ENCODE assay signal across 21 cellular contexts in genomic region chr5:133324058-133324457, GRCh38.
"Had no signal": no experiment of that assay in that cellular context is flagged by ENCODE, and none has a peak within 500 bp of the region (broad histone marks: within the 10 kb centered on the region; RNA-seq: fewer than 3 reads in every experiment).

No MANE protein-coding gene starts in this region.

- H3K27ac Mint-ChIP-seq: activated naive CD8-positive, alpha-beta T cell treated with anti-CD3 and anti-CD28 coated beads for 36 hours; activated T-helper 2 cell treated with anti-CD3 and anti-CD28 coated beads, Interferon-gamma antibody, Interleukin-2, Interleukin-4, amounts not matched to agents 10 μg/mL and 5 μg/mL and 100 μg/mL, durations not matched to agents 14 hours and 24 hours and 36 hours; effector memory CD8-positive, alpha-beta T cell; mesothelial cell of epicardium; stimulated activated naive CD8-positive, alpha-beta T cell treated with anti-CD3 and anti-CD28 coated beads, Interleukin-15, Interleukin-2, amounts not matched to agents 100 ng/mL and 50 ng/mL, for 24 hours had no signal

- H3K27me3 ChIP-seq: thyroid gland had no signal

- DNase-seq: activated CD4-positive, alpha-beta T cell treated with anti-CD3 and anti-CD28 coated beads, Interleukin-2, amount 50 U/mL, for 4 hours; activated CD8-positive, alpha-beta memory T cell treated with anti-CD3 and anti-CD28 coated beads, Interleukin-2, amount 50 U/mL, for 48 hours; activated naive CD4-positive, alpha-beta T cell treated with Interleukin-2 at 50 U/mL for 16 hours; activated naive CD8-positive, alpha-beta T cell treated with anti-CD3 and anti-CD28 coated beads for 36 hours; activated T-cell treated with anti-CD3 and anti-CD28 coated beads, Interleukin-2, amount 50 U/mL, for 4 hours; central memory CD4-positive, alpha-beta T cell; effector memory CD8-positive, alpha-beta T cell; hypothalamus; mammary epithelial cell; stimulated activated CD4-positive, alpha-beta T cell treated with anti-CD3 and anti-CD28 coated beads, Interleukin-4, amount 100 ng/mL, for 24 hours; substantia nigra; thyroid gland had no signal

- H3K36me3 ChIP-seq: esophagus muscularis mucosa, prostate gland, thyroid gland had no signal

- H3K27me3 Mint-ChIP-seq: activated naive CD8-positive, alpha-beta T cell treated with anti-CD3 and anti-CD28 coated beads for 36 hours; stimulated activated naive CD8-positive, alpha-beta T cell treated with anti-CD3 and anti-CD28 coated beads, Interleukin-15, Interleukin-2, amounts not matched to agents 100 ng/mL and 50 ng/mL, for 24 hours had no signal

- H3K4me3 ChIP-seq: esophagus muscularis mucosa, prostate gland, thyroid gland had no signal

- H3K4me1 ChIP-seq: esophagus muscularis mucosa, prostate gland, thyroid gland had no signal

- FAIRE-seq: astrocyte, colon, frontal cortex had no signal

- H3K9me3 ChIP-seq: esophagus muscularis mucosa, prostate gland, thyroid gland had no signal

- H3K36me3 Mint-ChIP-seq: activated naive CD8-positive, alpha-beta T cell treated with anti-CD3 and anti-CD28 coated beads for 36 hours; mesothelial cell of epicardium; naive thymus-derived CD8-positive, alpha-beta T cell had no signal

- H3K4me3 Mint-ChIP-seq: activated naive CD8-positive, alpha-beta T cell treated with anti-CD3 and anti-CD28 coated beads for 36 hours; activated T-cell treated with anti-CD3 and anti-CD28 coated beads, Interleukin-2, amount 50 U/mL, for 4 hours; effector memory CD8-positive, alpha-beta T cell; mesothelial cell of epicardium; naive thymus-derived CD8-positive, alpha-beta T cell; stimulated activated naive CD8-positive, alpha-beta T cell treated with anti-CD3 and anti-CD28 coated beads, Interleukin-15, Interleukin-2, amounts not matched to agents 100 ng/mL and 50 ng/mL, for 24 hours had no signal

- H3K9me3 Mint-ChIP-seq: activated naive CD8-positive, alpha-beta T cell treated with anti-CD3 and anti-CD28 coated beads for 36 hours; activated T-cell treated with anti-CD3 and anti-CD28 coated beads, Interleukin-2, amount 50 U/mL, for 4 hours; activated T-helper 2 cell treated with anti-CD3 and anti-CD28 coated beads, Interferon-gamma antibody, Interleukin-2, Interleukin-4, amounts not matched to agents 10 μg/mL and 5 μg/mL and 100 μg/mL, durations not matched to agents 14 hours and 24 hours and 36 hours; effector memory CD8-positive, alpha-beta T cell; mesothelial cell of epicardium; naive thymus-derived CD8-positive, alpha-beta T cell; stimulated activated naive CD8-positive, alpha-beta T cell treated with anti-CD3 and anti-CD28 coated beads, Interleukin-15, Interleukin-2, amounts not matched to agents 100 ng/mL and 50 ng/mL, for 24 hours had no signal

- H3K27ac ChIP-seq: esophagus muscularis mucosa, prostate gland, thyroid gland had no signal
